In genomic region chr2:196307775-196308174, GRCh38 we compare ENCODE assay signal across 12 cellular contexts.
A peak's percentile ranks its signal among the peaks of the same experiment; 100 is the strongest.
DNase-seq lines count a peak whose midpoint lies in the region; ATAC-seq and TF ChIP-seq lines count a peak whose summit lies in the region.
"Had no signal": no experiment of that assay in that cellular context is flagged by ENCODE, and none has a peak within 500 bp of the region (broad histone marks: within the 10 kb centered on the region; RNA-seq: fewer than 3 reads in every experiment).

No MANE protein-coding gene starts in this region.

- ATAC-seq in IMR-90 (ENCODE audit: low read depth) (no peak), Panc1 (no peak), foreskin keratinocyte (peak; percentile 85), HG02571 (IDR thresholded peaks at IDR 0.05; ENCODE audit: unreplicated experiment) (no peak)
- no peak for ATAC-seq in activated T-cell treated with anti-CD3 and anti-CD28 coated beads, Interleukin-2, amount 50 U/mL, for 72 hours (replicated peaks in 1 of 2)
- ATAC-seq: A549 had no signal

- intact Hi-C loops in IMR-90 (cut with micrococcal nuclease) (no loop called here), Panc1 (cut with micrococcal nuclease; ENCODE audit: unreplicated experiment) (no loop called here)

- H3K9ac ChIP-seq in IMR-90 (ENCODE audit: low read depth, low read length): no peak overlapping the region
- H3K9ac ChIP-seq in smooth muscle cell (ENCODE audit: low read depth): no peak overlapping the region

- TF ChIP-seq RAD21 in IMR-90 (IDR thresholded peaks at IDR 0.05; ENCODE audit: low read length): no peak

- no peaks in the 10 kb centered on the region for H3K36me3 Mint-ChIP-seq in activated T-cell treated with anti-CD3 and anti-CD28 coated beads, Interleukin-2, amount 50 U/mL, for 72 hours (ENCODE audit: insufficient read depth in 2 of 2)
- H3K36me3 Mint-ChIP-seq: CD4-positive, alpha-beta memory T cell had no signal

- H3K27me3 Mint-ChIP-seq in activated T-cell treated with anti-CD3 and anti-CD28 coated beads, Interleukin-2, amount 50 U/mL, for 72 hours (ENCODE audit: low read depth): peaks cover 8% of the 10 kb centered on the region

- no peaks in the 10 kb centered on the region for H3K79me1 ChIP-seq in IMR-90 (ENCODE audit: low read depth in 1 of 2, low read length in 2 of 2)

- 0 out of 2 replicates have a peak overlapping the region, but pooled peaks have one; percentile 29 for H3K4ac ChIP-seq in IMR-90 (ENCODE audit: low read depth, low read length)

- H2BK20ac ChIP-seq in IMR-90 (ENCODE audit: low read depth, low read length): no peak overlapping the region

- peak overlapping the region; percentile 5; the same call in 1 of the 2 replicates for H4K91ac ChIP-seq in IMR-90 (ENCODE audit: insufficient read depth, low read depth, low read length)

- H3K56ac ChIP-seq in IMR-90 (ENCODE audit: extremely low read depth, insufficient read depth, low read length): no peak overlapping the region

- no peak overlapping the region for H3K4me3 Mint-ChIP-seq in activated T-cell treated with anti-CD3 and anti-CD28 coated beads, Interleukin-2, amount 50 U/mL, for 72 hours
- H3K4me3 Mint-ChIP-seq: CD4-positive, alpha-beta memory T cell had no signal

- H3K4me2 ChIP-seq in IMR-90 (ENCODE audit: low read depth, low read length) (no peak overlapping the region), smooth muscle cell (no peak overlapping the region)
- H3K4me2 ChIP-seq: A549 had no signal

- H3K4me1 ChIP-seq in IMR-90 (ENCODE audit: control insufficient read depth, insufficient read depth, low read length) (peaks cover 6% of the 10 kb centered on the region), Panc1 (ENCODE audit: control insufficient read depth, insufficient read depth, low read length) (no peaks in the 10 kb centered on the region), foreskin keratinocyte (no peaks in the 10 kb centered on the region), smooth muscle cell (ENCODE audit: low read depth) (peaks cover 13% of the 10 kb centered on the region)
- H3K4me1 ChIP-seq: A549, BE2C had no signal

- CTCF ChIA-PET in IMR-90 (lab: Yijun Ruan, JAX): no interaction called here
- CTCF ChIA-PET in Panc1 (lab: Charles Lee): interaction anchor here (1.2 kb wide), 1 partner anchor 8 kb away, joined by 3 read pairs; no protein-coding TSS in a partner anchor

- TF ChIP-seq POLR2A in IMR-90 (IDR thresholded peaks at IDR 0.05; ENCODE audit: low read depth, low read length): no peak

- no peak overlapping the region for H3K27ac Mint-ChIP-seq in activated T-cell treated with anti-CD3 and anti-CD28 coated beads, Interleukin-2, amount 50 U/mL, for 72 hours
- H3K27ac Mint-ChIP-seq: CD4-positive, alpha-beta memory T cell had no signal

- H3K4me3 ChIP-seq in IMR-90 (ENCODE audit: insufficient read depth, low read depth, low read length): no peak overlapping the region
- no peak overlapping the region for H3K4me3 ChIP-seq in Panc1 (ENCODE audit: low read depth in 2 of 2, low read length in 2 of 2)
- no peak overlapping the region for H3K4me3 ChIP-seq in smooth muscle cell
- H3K4me3 ChIP-seq: A549 had no signal

- H3K4me1 Mint-ChIP-seq in activated T-cell treated with anti-CD3 and anti-CD28 coated beads, Interleukin-2, amount 50 U/mL, for 72 hours (ENCODE audit: low read depth): no peaks in the 10 kb centered on the region

- H4K20me1 ChIP-seq in IMR-90 (ENCODE audit: insufficient read depth, low read length): no peaks in the 10 kb centered on the region
- no peaks in the 10 kb centered on the region for H4K20me1 ChIP-seq in smooth muscle cell (ENCODE audit: low read depth)

- TF ChIP-seq CTCF in IMR-90 (conservative IDR thresholded peaks at IDR 0.05; ENCODE audit: low read depth, low read length) (no peak), Panc1 (IDR thresholded peaks at IDR 0.05) (no peak), foreskin keratinocyte (conservative IDR thresholded peaks at IDR 0.05) (no peak), smooth muscle cell (IDR thresholded peaks at IDR 0.05; ENCODE audit: borderline replicate concordance, insufficient read depth, poor library complexity, severe bottlenecking) (no peak)

- H2BK15ac ChIP-seq in IMR-90 (ENCODE audit: low read depth, low read length): peak overlapping the region; percentile 7; the same call in 2 of the 3 replicates

- H3K27ac ChIP-seq in IMR-90 (ENCODE audit: insufficient read depth, low read length) (no peak overlapping the region), Panc1 (ENCODE audit: low read length) (peak overlapping the region; percentile 35; the same call in 1 of the 2 replicates), foreskin keratinocyte (no peak overlapping the region), smooth muscle cell (ENCODE audit: low read depth) (peak overlapping the region; percentile 70)
- H3K27ac ChIP-seq: A549, C4-2B had no signal

- H2AFZ ChIP-seq in IMR-90 (replicated peaks; ENCODE audit: low read length, poor library complexity): peak overlapping the region; percentile 81
- no peak overlapping the region for H2AFZ ChIP-seq in smooth muscle cell (ENCODE audit: low read depth)

- H3K23ac ChIP-seq in IMR-90 (ENCODE audit: low read depth, low read length): 0 out of 2 replicates have a peak overlapping the region, but pooled peaks have one; percentile 24

- no peak overlapping the region for H2AK9ac ChIP-seq in IMR-90 (replicated peaks; ENCODE audit: low read depth, low read length, poor library complexity)

- 0 out of 2 replicates have a peak overlapping the region, but pooled peaks have one; percentile 62 for H2AK5ac ChIP-seq in IMR-90 (ENCODE audit: low read depth, low read length)

- no CpG with 5 or more reads among the region's 14 CpGs for WGBS in IMR-90 (ENCODE audit: extremely low coverage in 2 of 2, insufficient read length in 1 of 2), 2 experiments
- 83% methylated on average over 14 of the region's 14 CpGs for WGBS in smooth muscle cell (ENCODE audit: low lambda C conversion rate)

- no peaks in the 10 kb centered on the region for H3F3A ChIP-seq in smooth muscle cell (ENCODE audit: low read depth)

- H3K27me3 ChIP-seq in IMR-90 (ENCODE audit: control insufficient read depth, insufficient read depth, low read length) (no peaks in the 10 kb centered on the region), Panc1 (ENCODE audit: control insufficient read depth, insufficient read depth, low read length) (no peaks in the 10 kb centered on the region), foreskin keratinocyte (no peaks in the 10 kb centered on the region), smooth muscle cell (ENCODE audit: low read depth) (no peaks in the 10 kb centered on the region)
- H3K27me3 ChIP-seq: BE2C had no signal

- H4K8ac ChIP-seq in IMR-90 (ENCODE audit: low read depth in 2 of 2, low read length in 2 of 2): 0 out of 4 replicates have a peak overlapping the region, but pooled peaks of 1 of the 2 experiments have one; percentile 2

- peaks cover 0 to 2% of the 10 kb centered on the region in 2 donors for H3K9me3 Mint-ChIP-seq in activated T-cell treated with anti-CD3 and anti-CD28 coated beads, Interleukin-2, amount 50 U/mL, for 72 hours
- H3K9me3 Mint-ChIP-seq: CD4-positive, alpha-beta memory T cell had no signal

- DNase-seq in IMR-90 (no peak), Panc1 (ENCODE audit: low read depth, low spot score) (no peak), foreskin keratinocyte (no peak), smooth muscle cell (lab: John Stamatoyannopoulos, UW; ENCODE audit: unreplicated experiment) (no peak), midbrain (lab: John Stamatoyannopoulos, UW) (no peak)
- DNase-seq in activated T-cell treated with anti-CD3 and anti-CD28 coated beads, Interleukin-2, amount 50 U/mL, for 72 hours: no peak
- DNase-seq: BE2C; CD4-positive, alpha-beta memory T cell; GF-D8 had no signal

- H3K9me1 ChIP-seq in IMR-90 (ENCODE audit: insufficient read depth, low read length): no peaks in the 10 kb centered on the region; the same call in 1 of the 2 replicates

- no peak overlapping the region for H2BK5ac ChIP-seq in IMR-90 (ENCODE audit: low read depth, low read length, poor library complexity, severe bottlenecking)

- POLR2A ChIA-PET in IMR-90 (lab: Charles Lee; ENCODE audit: unreplicated experiment): no interaction called here
- POLR2A ChIA-PET in Panc1 (lab: Charles Lee): interaction anchor here (1.1 kb wide), 1 partner anchor 10 kb away, joined by 4 read pairs; no protein-coding TSS in a partner anchor

- H3K14ac ChIP-seq in IMR-90 (replicated peaks; ENCODE audit: low read depth, low read length): no peak overlapping the region

- H2BK120ac ChIP-seq in IMR-90 (ENCODE audit: low read depth, low read length): peak overlapping the region; percentile 47

- dilution Hi-C loops in IMR-90 (cut with HindIII; ENCODE audit: low sequenced_read_pairs, unreplicated experiment): no loop called here

- BruUV-seq in IMR-90 (replicated peaks; lab: Mats Ljungman, UMichigan): no TSS peak
- no TSS peak for BruUV-seq in Panc1 (replicated peaks; lab: Mats Ljungman, UMichigan)

- H3K9me3 ChIP-seq in IMR-90 (ENCODE audit: control insufficient read depth, insufficient read depth, low read length) (no peaks in the 10 kb centered on the region), Panc1 (ENCODE audit: control insufficient read depth, insufficient read depth, low read depth, low read length) (no peaks in the 10 kb centered on the region), smooth muscle cell (replicated peaks; ENCODE audit: low read depth) (no peaks in the 10 kb centered on the region)
- H3K9me3 ChIP-seq: A549, BE2C had no signal

- H3K18ac ChIP-seq in IMR-90 (ENCODE audit: low read depth, low read length): 0 out of 2 replicates have a peak overlapping the region, but pooled peaks have one; percentile 2

- H3K79me2 ChIP-seq in smooth muscle cell (ENCODE audit: low read depth): no peaks in the 10 kb centered on the region

- no peak overlapping the region; the same call in 1 of the 2 replicates for H4K5ac ChIP-seq in IMR-90 (ENCODE audit: low read depth, low read length)

- H3K36me3 ChIP-seq in IMR-90 (ENCODE audit: control insufficient read depth, insufficient read depth, low read length) (no peaks in the 10 kb centered on the region), Panc1 (ENCODE audit: control insufficient read depth, insufficient read depth, low read length) (no peaks in the 10 kb centered on the region), smooth muscle cell (ENCODE audit: low read depth) (no peaks in the 10 kb centered on the region)
- H3K36me3 ChIP-seq: BE2C had no signal

- in situ Hi-C loops in IMR-90 (cut with MboI; ENCODE audit: low sequenced_read_pairs): no loop called here
- in situ Hi-C loops in Panc1 (cut with HindIII; ENCODE audit: low pct_unique_long_range_greater_than_20kb, low sequenced_read_pairs): no loop called here

TF ChIP-seq in IMR-90, 13 proteins besides CTCF, POLR2A, EP300 and RAD21 (continues in another document):
- TF ChIP-seq RCOR1 (IDR thresholded peaks at IDR 0.05; ENCODE audit: insufficient replicate concordance, low read length): no peak
- TF ChIP-seq SMC3 (IDR thresholded peaks at IDR 0.05; ENCODE audit: low read depth, low read length): no peak
- TF ChIP-seq MAZ (IDR thresholded peaks at IDR 0.05; ENCODE audit: borderline replicate concordance, low read depth, low read length): no peak
- TF ChIP-seq MXI1 (IDR thresholded peaks at IDR 0.05; ENCODE audit: borderline replicate concordance, low read depth, low read length): no peak
- TF ChIP-seq CHD1 (IDR thresholded peaks at IDR 0.05; ENCODE audit: low read depth, low read length): no peak
- TF ChIP-seq MAFK (IDR thresholded peaks at IDR 0.05; ENCODE audit: low read depth, low read length): no peak
- TF ChIP-seq BHLHE40 (IDR thresholded peaks at IDR 0.05; ENCODE audit: low read depth, low read length): no peak

Comparison
In these comparisons a context has a peak if more than half of its experiments do, and no peak if none do; other contexts are left out.
1. H3K27ac ChIP-seq: peak in Panc1 (single experiment) and smooth muscle cell (single experiment); none in IMR-90 (single experiment) and foreskin keratinocyte (single experiment).